Comparison of ENCODE assay signal across 7 cellular contexts in genomic region chr1:11805454-11806306, GRCh38. TPM values are rescaled to one million over a fixed set of nuclear protein-coding genes. Genes with fewer than 3 reads are reported as not detected.
A peak's percentile ranks its signal among the peaks of the same experiment; 100 is the strongest.
DNase-seq lines count a peak whose midpoint lies in the region; ATAC-seq, FAIRE-seq and TF ChIP-seq lines count a peak whose summit lies in the region.

Gene CLCN6, plus strand, starts transcription at chr1:11806191. Its CDS starts 72 bp downstream, at chr1:11806263.
Gene MTHFR, minus strand, starts transcription at chr1:11805964. Its CDS starts 2,848 bp downstream, at chr1:11803116.

- H3K36me3 ChIP-seq in astrocyte (ENCODE audit: insufficient read depth, low read length): peaks cover 3% of the 10 kb centered on the region

- peak within 1 kb of the TSS; percentile 82 for H3K27ac ChIP-seq in astrocyte (ENCODE audit: low read depth, low read length)

- peak; percentile 50 for FAIRE-seq in astrocyte (lab: Jason Lieb, UNC)

- peak within 1 kb of the TSS; percentile 95 for H3K4me2 ChIP-seq in astrocyte (ENCODE audit: low read length)

- peaks cover 56% of the 10 kb centered on the region for H3K4me1 Mint-ChIP-seq in T-helper 2 cell treated with Interferon-gamma antibody and Interleukin-4, amounts not matched to agents 5 μg/mL and 100 μg/mL, for 36 hours (ENCODE audit: low read depth)
- peaks cover 36% of the 10 kb centered on the region for H3K4me1 Mint-ChIP-seq in astrocyte (ENCODE audit: low read depth, unreplicated experiment)

- H3K4me1 ChIP-seq in astrocyte (ENCODE audit: insufficient read depth, low read length): peaks cover 45% of the 10 kb centered on the region

- no peak for TF ChIP-seq CTCF in astrocyte (IDR thresholded peaks at IDR 0.05; ENCODE audit: insufficient read depth, low read depth, low read length)

- no peaks in the 10 kb centered on the region for H3K27me3 Mint-ChIP-seq in T-helper 2 cell treated with Interferon-gamma antibody and Interleukin-4, amounts not matched to agents 5 μg/mL and 100 μg/mL, for 36 hours (ENCODE audit: low read depth)
- no peaks in the 10 kb centered on the region for H3K27me3 Mint-ChIP-seq in astrocyte (ENCODE audit: low read depth, unreplicated experiment)

- peaks cover 47% of the 10 kb centered on the region for H3K79me2 ChIP-seq in astrocyte (ENCODE audit: insufficient read depth, low read length)

- peak within 1 kb of the TSS; percentile 95 for H3K4me3 Mint-ChIP-seq in T-helper 2 cell treated with Interferon-gamma antibody and Interleukin-4, amounts not matched to agents 5 μg/mL and 100 μg/mL, for 36 hours
- peak within 1 kb of the TSS; percentile 99 for H3K4me3 Mint-ChIP-seq in astrocyte (ENCODE audit: unreplicated experiment)

- no peaks in the 10 kb centered on the region for H3K27me3 ChIP-seq in astrocyte (ENCODE audit: insufficient read depth, low read length)

- H2AFZ ChIP-seq in astrocyte (ENCODE audit: low read depth, low read length): peak within 1 kb of the TSS; percentile 82

- H3K9me3 ChIP-seq in astrocyte (ENCODE audit: insufficient read depth, low read depth, low read length): no peaks in the 10 kb centered on the region

- peaks cover 16% of the 10 kb centered on the region for H4K20me1 ChIP-seq in astrocyte (ENCODE audit: insufficient read depth, low read length)

- peak within 1 kb of the TSS; percentile 97 for H3K27ac Mint-ChIP-seq in T-helper 2 cell treated with Interferon-gamma antibody and Interleukin-4, amounts not matched to agents 5 μg/mL and 100 μg/mL, for 36 hours
- H3K27ac Mint-ChIP-seq in astrocyte (ENCODE audit: unreplicated experiment): peak within 1 kb of the TSS; percentile 93

- DNase-seq in NCI-H1930 (lab: John Stamatoyannopoulos, UW): peak; percentile 95 to 98
- DNase-seq in T-helper 2 cell treated with Interferon-gamma antibody and Interleukin-4, amounts not matched to agents 5 μg/mL and 100 μg/mL, for 36 hours (ENCODE audit: low spot score): peak; percentile 100
- peak; percentile 96 for DNase-seq in astrocyte (ENCODE audit: low read depth)
- DNase-seq in hepatic stellate cell (ENCODE audit: low spot score): peak; percentile 98
- peak; percentile 95 for DNase-seq in renal cortical epithelial cell (ENCODE audit: low read depth)

- peak within 1 kb of the TSS; percentile 78 for H3K4me3 ChIP-seq in astrocyte (ENCODE audit: insufficient read depth, low read depth, low read length)

- H3K9me3 Mint-ChIP-seq in T-helper 2 cell treated with Interferon-gamma antibody and Interleukin-4, amounts not matched to agents 5 μg/mL and 100 μg/mL, for 36 hours: no peaks in the 10 kb centered on the region
- H3K9me3 Mint-ChIP-seq in astrocyte (ENCODE audit: unreplicated experiment): no peaks in the 10 kb centered on the region

- peaks cover 27% of the 10 kb centered on the region for H3K36me3 Mint-ChIP-seq in T-helper 2 cell treated with Interferon-gamma antibody and Interleukin-4, amounts not matched to agents 5 μg/mL and 100 μg/mL, for 36 hours (ENCODE audit: low read depth)
- H3K36me3 Mint-ChIP-seq in astrocyte (ENCODE audit: low read depth, unreplicated experiment): peaks cover 6% of the 10 kb centered on the region

- ATAC-seq in GM18502 (IDR thresholded peaks at IDR 0.05; ENCODE audit: poor library complexity, unreplicated experiment) (peak; percentile 84), HG02970 (IDR thresholded peaks at IDR 0.05; ENCODE audit: low FRiP score, unreplicated experiment) (peak; percentile 87)

- peak within 1 kb of the TSS; percentile 86 for H3K9ac ChIP-seq in astrocyte (ENCODE audit: low read length)

RNA-seq across cellular contexts. Expression of gene CLCN6, which starts in this region (rescaled TPM):
- 16.7 and 22.4 TPM in 2 replicates for total RNA-seq in astrocyte
- total RNA-seq in renal cortical epithelial cell: 2.4 and 6.9 TPM in 2 replicates

RNA-seq across cellular contexts. Expression of gene MTHFR, which starts in this region (rescaled TPM):
- total RNA-seq in astrocyte (11.5 and 13.0 TPM in 2 replicates), renal cortical epithelial cell (11.3 and 19.8 TPM in 2 replicates)

Comparison
In these comparisons a context has a peak if more than half of its experiments do, and no peak if none do; other contexts are left out.
1. Peak in every context shown above with its lines: DNase-seq, ATAC-seq, H3K4me3 ChIP-seq and H3K27ac ChIP-seq.